In the genomic region with DNA sequence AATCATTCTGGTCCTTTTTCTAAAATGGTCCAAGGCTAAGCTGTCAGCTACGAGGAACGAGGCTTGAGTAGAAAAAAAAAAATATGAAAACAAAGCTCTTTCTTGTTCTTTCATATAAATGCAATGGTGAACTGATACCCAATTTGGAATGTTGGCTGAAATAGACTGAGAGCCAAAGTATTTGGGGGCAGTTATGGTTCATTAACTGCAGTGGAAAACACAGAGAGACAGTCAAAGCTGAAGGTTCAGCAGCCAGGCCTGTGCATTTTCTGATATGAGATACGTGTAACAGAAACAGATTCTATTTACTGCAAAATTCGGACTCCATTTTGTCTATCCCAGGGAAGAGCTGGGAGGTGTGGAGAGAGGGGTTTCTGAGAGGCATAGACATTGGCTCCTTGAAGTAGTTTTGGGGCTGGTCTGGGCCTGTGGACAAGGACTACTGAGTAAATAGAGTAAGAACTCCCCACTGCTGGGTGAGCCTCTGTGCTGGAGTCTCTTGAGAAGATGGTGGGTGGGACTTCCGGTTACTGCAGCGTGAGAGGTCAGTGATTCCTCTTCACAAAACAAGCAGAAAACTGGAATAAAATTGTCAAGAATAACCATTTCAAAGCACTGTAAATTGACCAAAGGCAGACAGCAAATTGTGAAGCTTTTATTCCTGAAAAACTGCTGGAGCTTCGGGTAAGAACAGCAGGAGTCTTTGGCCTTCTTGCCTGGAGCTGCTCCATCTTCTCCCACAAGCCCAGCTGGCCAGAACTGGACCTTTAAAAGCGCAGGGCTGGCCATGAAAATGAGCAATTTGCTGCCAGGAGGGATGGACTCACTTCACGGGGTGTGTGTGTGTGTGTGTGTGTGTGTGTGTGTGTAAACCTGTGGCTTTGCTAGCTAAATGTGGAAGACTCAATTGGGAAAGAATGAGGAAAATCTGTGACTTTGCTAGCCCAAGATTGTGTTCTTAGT, we compare ENCODE assay signal across 30 cellular contexts. TPM values are rescaled to one million over a fixed set of nuclear protein-coding genes. Genes with fewer than 3 reads are reported as not detected.
DNase-seq lines count a peak whose midpoint lies in the region; TF ChIP-seq lines count a peak whose summit lies in the region.
"Had no signal": no experiment of that assay in that cellular context is flagged by ENCODE, and none has a peak within 500 bp of the region (broad histone marks: within the 10 kb centered on the region; RNA-seq: fewer than 3 reads in every experiment).

No MANE protein-coding gene starts in this region.

- H3K9me2 ChIP-seq in Karpas-422 (replicated peaks; ENCODE audit: insufficient read depth, low read length) = no peaks in the 10 kb centered on the region
- H3K9me2 ChIP-seq: SK-N-SH had no signal

- peaks cover 23% of the 10 kb centered on the region for H3K4me1 Mint-ChIP-seq in neural progenitor cell
- H3K4me1 Mint-ChIP-seq in chondrocyte (ENCODE audit: low read depth) = no peaks in the 10 kb centered on the region
- H3K4me1 Mint-ChIP-seq: activated CD8-positive, alpha-beta memory T cell treated with anti-CD3 and anti-CD28 coated beads, Interleukin-2, amount 10 ng/mL, durations not matched to agents 7 days and 5 days; CD4-positive, alpha-beta memory T cell; stimulated activated memory B cell treated with anti-CD40 and anti-IgM and Interleukin-4, amounts not matched to agents 10 μg/mL and 1 μg/mL and 100 μg/mL, for 72 hours; T-helper 17 cell had no signal

- H3K9me3 Mint-ChIP-seq in neural progenitor cell (no peaks in the 10 kb centered on the region), chondrocyte (ENCODE audit: low read depth) (no peaks in the 10 kb centered on the region)
- H3K9me3 Mint-ChIP-seq: activated T-cell treated with anti-CD3 and anti-CD28 coated beads, Interleukin-2, amount 50 U/mL, for 4 hours; CD4-positive, alpha-beta memory T cell; stimulated activated memory B cell treated with anti-CD40 and anti-IgM and Interleukin-4, amounts not matched to agents 10 μg/mL and 1 μg/mL and 100 μg/mL, for 72 hours; type B pancreatic cell had no signal

- H3K9me3 ChIP-seq in Karpas-422 (ENCODE audit: low read length) (no peaks in the 10 kb centered on the region), left ventricle myocardium inferior (replicated peaks) (no peaks in the 10 kb centered on the region), neural progenitor cell (ENCODE audit: low read depth) (no peaks in the 10 kb centered on the region)
- H3K9me3 ChIP-seq: ascending aorta, esophagus squamous epithelium, HAP-1, psoas muscle, SK-N-SH had no signal

- H3K27ac Mint-ChIP-seq in neural progenitor cell (no peak overlapping the region), chondrocyte (ENCODE audit: unreplicated experiment) (no peak overlapping the region)
- H3K27ac Mint-ChIP-seq: activated CD8-positive, alpha-beta memory T cell treated with anti-CD3 and anti-CD28 coated beads, Interleukin-2, amount 10 ng/mL, durations not matched to agents 7 days and 5 days; CD4-positive, alpha-beta memory T cell; stimulated activated memory B cell treated with anti-CD40 and anti-IgM and Interleukin-4, amounts not matched to agents 10 μg/mL and 1 μg/mL and 100 μg/mL, for 72 hours; T-helper 17 cell; type B pancreatic cell had no signal

- H3K27me3 Mint-ChIP-seq in neural progenitor cell (ENCODE audit: insufficient read depth, low read depth) (peaks cover 2% of the 10 kb centered on the region), chondrocyte (ENCODE audit: low read depth) (peaks cover 8% of the 10 kb centered on the region)

- in situ Hi-C loops in KBM-7 (cut with MboI; ENCODE audit: low pct_unique_long_range_greater_than_20kb, low sequenced_read_pairs) = no loop called here

- DNase-seq in Karpas-422 (no peak), astrocyte of the hippocampus (ENCODE audit: low read depth, low spot score) (peak; percentile 54), left ventricle myocardium inferior (peak; percentile 20), neural progenitor cell (ENCODE audit: low spot score) (no peak), chondrocyte (ENCODE audit: low spot score) (no peak), NCI-H1105 treated with DMSO at 0.1 percent for 48 hours (lab: John Stamatoyannopoulos, UW) (no peak), KBM-7 (no peak), foreskin fibroblast (no peak)
- DNase-seq: activated CD8-positive, alpha-beta memory T cell treated with anti-CD3 and anti-CD28 coated beads, Interleukin-2, amount 10 ng/mL, durations not matched to agents 7 days and 5 days; activated T-cell treated with anti-CD3 and anti-CD28 coated beads, Interleukin-2, amount 50 U/mL, for 4 hours; CD4-positive, alpha-beta memory T cell; dermis blood vessel endothelial cell; esophagus squamous epithelium; left colon; mesenchymal stem cell; MV-4-11; NCI-H146; NCI-H446 treated with DMSO at 0.1 percent for 48 hours; NCI-H774; psoas muscle; SK-N-SH; T-helper 17 cell had no signal

- H3K27me3 ChIP-seq in Karpas-422 (ENCODE audit: low read length) = 0 out of 2 replicates have a peak, but pooled peaks cover 3% of the 10 kb centered on the region
- H3K27me3 ChIP-seq in left ventricle myocardium inferior (ENCODE audit: low read depth) = peaks cover 44% of the 10 kb centered on the region
- no peaks in the 10 kb centered on the region for H3K27me3 ChIP-seq in neural progenitor cell
- H3K27me3 ChIP-seq: ascending aorta, hepatocyte had no signal

- TF ChIP-seq CTCF in left ventricle myocardium inferior (IDR thresholded peaks at IDR 0.05; ENCODE audit: borderline replicate concordance) = no peak
- no peak for TF ChIP-seq CTCF in neural progenitor cell (IDR thresholded peaks at IDR 0.05)
- TF ChIP-seq CTCF in chondrocyte (IDR thresholded peaks at IDR 0.05) = no peak
- TF ChIP-seq CTCF in foreskin fibroblast (IDR thresholded peaks at IDR 0.05; ENCODE audit: low read depth, low read length) = no peak

- H2AFZ ChIP-seq in Karpas-422 (ENCODE audit: low read length) (peak overlapping the region; percentile 67; the same call in 1 of the 2 replicates), neural progenitor cell (replicated peaks) (peak overlapping the region; percentile 66)
- H2AFZ ChIP-seq: hepatocyte had no signal

- no peaks in the 10 kb centered on the region for H3K4me1 ChIP-seq in Karpas-422 (ENCODE audit: low read length)
- no peaks in the 10 kb centered on the region for H3K4me1 ChIP-seq in left ventricle myocardium inferior
- H3K4me1 ChIP-seq in neural progenitor cell = peaks cover 10% of the 10 kb centered on the region
- H3K4me1 ChIP-seq: ascending aorta, esophagus squamous epithelium, psoas muscle had no signal

- no peak overlapping the region for H3K9ac ChIP-seq in Karpas-422 (ENCODE audit: low read length)
- H3K9ac ChIP-seq in neural progenitor cell = no peak overlapping the region
- H3K9ac ChIP-seq: SK-N-SH had no signal

- H3K36me3 ChIP-seq in Karpas-422 (ENCODE audit: insufficient read depth, low read length) (no peaks in the 10 kb centered on the region), left ventricle myocardium inferior (no peaks in the 10 kb centered on the region), neural progenitor cell (no peaks in the 10 kb centered on the region)
- H3K36me3 ChIP-seq: ascending aorta, esophagus squamous epithelium, HAP-1 had no signal

- H3F3A ChIP-seq in neural progenitor cell (ENCODE audit: low read depth) = peaks cover 8% of the 10 kb centered on the region

- H3K4me3 Mint-ChIP-seq in neural progenitor cell (no peak overlapping the region), chondrocyte (ENCODE audit: unreplicated experiment) (no peak overlapping the region)
- H3K4me3 Mint-ChIP-seq: activated CD8-positive, alpha-beta memory T cell treated with anti-CD3 and anti-CD28 coated beads, Interleukin-2, amount 10 ng/mL, durations not matched to agents 7 days and 5 days; activated T-cell treated with anti-CD3 and anti-CD28 coated beads, Interleukin-2, amount 50 U/mL, for 4 hours; CD4-positive, alpha-beta memory T cell; stimulated activated memory B cell treated with anti-CD40 and anti-IgM and Interleukin-4, amounts not matched to agents 10 μg/mL and 1 μg/mL and 100 μg/mL, for 72 hours; T-helper 17 cell; type B pancreatic cell had no signal

- no peak overlapping the region for H3K4me3 ChIP-seq in Karpas-422 (ENCODE audit: low read length)
- H3K4me3 ChIP-seq in left ventricle myocardium inferior = no peak overlapping the region
- no peak overlapping the region for H3K4me3 ChIP-seq in neural progenitor cell
- H3K4me3 ChIP-seq in foreskin fibroblast (ENCODE audit: low read depth in 1 of 2, low read length in 2 of 2) = no peak overlapping the region
- H3K4me3 ChIP-seq: ascending aorta, esophagus squamous epithelium, HAP-1, hepatocyte, psoas muscle, skin epidermis had no signal

- H4K20me1 ChIP-seq in Karpas-422 (ENCODE audit: insufficient read depth, low read depth, low read length) (no peaks in the 10 kb centered on the region), neural progenitor cell (ENCODE audit: low read depth) (no peaks in the 10 kb centered on the region)

- H3K27ac ChIP-seq in Karpas-422 (ENCODE audit: low read length) = no peak overlapping the region
- no peak overlapping the region for H3K27ac ChIP-seq in left ventricle myocardium inferior (replicated peaks)
- H3K27ac ChIP-seq in neural progenitor cell = no peak overlapping the region
- H3K27ac ChIP-seq: ascending aorta, esophagus squamous epithelium, hepatocyte, psoas muscle, skin epidermis had no signal

- no peaks in the 10 kb centered on the region for H3K79me2 ChIP-seq in Karpas-422 (ENCODE audit: low read length)
- H3K79me2 ChIP-seq in neural progenitor cell (ENCODE audit: low read depth) = no peaks in the 10 kb centered on the region
- H3K79me2 ChIP-seq: hepatocyte had no signal

- H3K4me2 ChIP-seq in Karpas-422 (ENCODE audit: low read depth, low read length, poor library complexity, severe bottlenecking) (peak overlapping the region; percentile 42), neural progenitor cell (no peak overlapping the region)
- H3K4me2 ChIP-seq: hepatocyte, SK-N-SH had no signal

- H3K36me3 Mint-ChIP-seq in neural progenitor cell (no peaks in the 10 kb centered on the region), chondrocyte (ENCODE audit: low read depth) (no peaks in the 10 kb centered on the region)
- H3K36me3 Mint-ChIP-seq: activated CD8-positive, alpha-beta memory T cell treated with anti-CD3 and anti-CD28 coated beads, Interleukin-2, amount 10 ng/mL, durations not matched to agents 7 days and 5 days; CD4-positive, alpha-beta memory T cell; stimulated activated memory B cell treated with anti-CD40 and anti-IgM and Interleukin-4, amounts not matched to agents 10 μg/mL and 1 μg/mL and 100 μg/mL, for 72 hours; type B pancreatic cell had no signal

- intact Hi-C loops in left ventricle myocardium inferior (cut with micrococcal nuclease) = no loop called here

RNA-seq across cellular contexts. Expression of a gene that starts 43.1 kb away (rescaled TPM):
- total RNA-seq in Karpas-422 (2014; rRNA removed; shearing (Covaris generic); ENCODE audit: low replicate concordance) = not detected in 2 replicates
- total RNA-seq in left ventricle myocardium inferior = not detected
- 5.3 and 5.5 TPM in 2 replicates for total RNA-seq in neural progenitor cell (ENCODE audit: low replicate concordance)
- not detected in 3 replicates for total RNA-seq in chondrocyte
- total RNA-seq: activated CD8-positive, alpha-beta memory T cell treated with anti-CD3 and anti-CD28 coated beads, Interleukin-2, amount 10 ng/mL, durations not matched to agents 7 days and 5 days; activated T-cell treated with anti-CD3 and anti-CD28 coated beads, Interleukin-2, amount 50 U/mL, for 4 hours; ascending aorta; CD4-positive, alpha-beta memory T cell; Daoy; dermis blood vessel endothelial cell; esophagus squamous epithelium; left colon; psoas muscle; RPMI7951; T-helper 17 cell had no signal

Comparison
In these comparisons a context has a peak if more than half of its experiments do, and no peak if none do; other contexts are left out.
1. DNase-seq: peak in astrocyte of the hippocampus (single experiment) and left ventricle myocardium inferior (single experiment); none in Karpas-422 (single experiment), neural progenitor cell (single experiment), chondrocyte (single experiment), NCI-H1105 treated with DMSO at 0.1 percent for 48 hours (single experiment), KBM-7 (single experiment) and foreskin fibroblast (0 of 2).